36 cellular contexts compared by ENCODE assay signal in genomic region chr19:30393729-30394480, GRCh38. TPM values are rescaled to one million over a fixed set of nuclear protein-coding genes. Genes with fewer than 3 reads are reported as not detected.
"Had no signal": no experiment of that assay in that cellular context is flagged by ENCODE, and none has a peak within 500 bp of the region (broad histone marks: within the 10 kb centered on the region; RNA-seq: fewer than 3 reads in every experiment).

No MANE protein-coding gene starts in this region.

- ATAC-seq: left colon had no signal

- H3K9me3 ChIP-seq: ascending aorta, right atrium auricular region, thoracic aorta, uterus had no signal

- H3K4me3 ChIP-seq: ascending aorta, cardiac muscle cell, coronary artery, dorsolateral prefrontal cortex, right atrium auricular region, smooth muscle cell, thoracic aorta, uterus had no signal

- H3K4me2 ChIP-seq: smooth muscle cell had no signal

- H3K4me1 ChIP-seq: ascending aorta, right atrium auricular region, uterus had no signal

- DNase-seq: activated CD4-positive, alpha-beta T cell treated with anti-CD3 and anti-CD28 coated beads, Interleukin-2, amount 10 ng/mL, durations not matched to agents 24 days and 14 days; activated CD4-positive, CD25-positive, alpha-beta regulatory T cell treated with anti-CD3 and anti-CD28 coated beads, Interleukin-2, amount 50 U/mL, for 72 hours; activated CD8-positive, alpha-beta memory T cell treated with anti-CD3 and anti-CD28 coated beads, Interleukin-2, amount 50 U/mL, for 4 hours; activated gamma-delta T cell; activated naive CD4-positive, alpha-beta T cell treated with anti-CD3 and anti-CD28 coated beads, Interleukin-2, amount 10 ng/mL, durations not matched to agents 7 days and 5 days; activated naive CD8-positive, alpha-beta T cell treated with anti-CD3 and anti-CD28 coated beads, Interleukin-2, amount 10 ng/mL, durations not matched to agents 7 days and 5 days; activated T-cell treated with anti-CD3 and anti-CD28 coated beads, Interleukin-2, amount 50 U/mL, for 1 hour; dorsolateral prefrontal cortex; effector memory CD4-positive, alpha-beta T cell; head of caudate nucleus; hypothalamus; immature natural killer cell; kidney; left colon; mammary epithelial cell; naive B cell; nephron progenitor cell; nucleus accumbens; stimulated activated CD4-positive, alpha-beta T cell treated with anti-CD3 and anti-CD28 coated beads, Interleukin-2, amount 100 ng/mL, for 24 hours; stimulated activated naive CD4-positive, alpha-beta T cell; T1000; trophoblast cell; uterus had no signal

- H3K36me3 ChIP-seq: ascending aorta, cardiac muscle cell, right atrium auricular region, thoracic aorta, uterus had no signal

- FAIRE-seq: kidney had no signal

- H3K27ac ChIP-seq: ascending aorta, cardiac muscle cell, coronary artery, right atrium auricular region, thoracic aorta, uterus had no signal

- H3K27me3 ChIP-seq: ascending aorta, right atrium auricular region, uterus had no signal

RNA-seq across cellular contexts. Expression of gene ZNF536, which starts 21.7 kb away (rescaled TPM):
- total RNA-seq: activated CD4-positive, alpha-beta memory T cell treated with anti-CD3 and anti-CD28 coated beads for 36 hours; activated CD4-positive, alpha-beta T cell treated with anti-CD3 and anti-CD28 coated beads, Interleukin-2, amount 10 ng/mL, durations not matched to agents 24 days and 14 days; activated CD8-positive, alpha-beta memory T cell treated with anti-CD3 and anti-CD28 coated beads for 36 hours; activated naive CD8-positive, alpha-beta T cell treated with anti-CD3 and anti-CD28 coated beads, Interleukin-2, amount 10 ng/mL, durations not matched to agents 7 days and 5 days; activated T-helper 1 cell treated with anti-CD3 and anti-CD28 coated beads, Interleukin-12 subunit alpha, Interleukin-12 subunit beta, Interleukin-2, Interleukin-4 antibody, amounts not matched to agents 30 ng/mL and 10 ng/mL and 1 ng/mL, durations not matched to agents 14 hours and 24 hours and 36 hours; ascending aorta; epithelial cell of proximal tubule; fibroblast of villous mesenchyme; mammary epithelial cell; pulmonary artery endothelial cell; smooth muscle cell had no signal
- polyA plus RNA-seq: fibroblast of lung, immature natural killer cell, mammary epithelial cell, smooth muscle cell had no signal
